ENCODE assay signal across 12 cellular contexts in genomic region chr2:99861376-99861760, GRCh38.
DNase-seq lines count a peak whose midpoint lies in the region; ATAC-seq, FAIRE-seq and TF ChIP-seq lines count a peak whose summit lies in the region.
"Had no signal": no experiment of that assay in that cellular context is flagged by ENCODE, and none has a peak within 500 bp of the region (broad histone marks: within the 10 kb centered on the region; RNA-seq: fewer than 3 reads in every experiment).

No MANE protein-coding gene starts in this region.

- peaks cover 3% of the 10 kb centered on the region for H3K27me3 ChIP-seq in mammary epithelial cell (ENCODE audit: insufficient read depth, low read length)

- TF ChIP-seq CTCF in mammary epithelial cell (conservative IDR thresholded peaks at IDR 0.05 in 1 of 2, IDR thresholded peaks at IDR 0.05 in 1 of 2; ENCODE audit: extremely low read depth in 1 of 2, insufficient read depth in 1 of 2, low read depth in 1 of 2, low read length in 2 of 2): no peak

- no peaks in the 10 kb centered on the region for H4K20me1 ChIP-seq in mammary epithelial cell (ENCODE audit: insufficient read depth, low read length)

- peak; percentile 9 for DNase-seq in GDM1 (lab: John Stamatoyannopoulos, UW)
- DNase-seq in SIG-M5 (lab: John Stamatoyannopoulos, UW): peak; percentile 43
- peak; percentile 50 for DNase-seq in germinal center (ENCODE audit: low spot score)
- DNase-seq in activated CD8-positive, alpha-beta memory T cell treated with anti-CD3 and anti-CD28 coated beads, Interleukin-2, amount 50 U/mL, for 4 hours: no peak
- no peak for DNase-seq in mammary epithelial cell
- DNase-seq in GM19239 (ENCODE audit: insufficient read length, low spot score): no peak
- DNase-seq: activated CD4-positive, alpha-beta T cell treated with anti-CD3 and anti-CD28 coated beads, Interleukin-2, amount 50 U/mL, for 1 hour; foreskin keratinocyte; GM23248 had no signal

- H3K9me3 ChIP-seq in mammary epithelial cell (replicated peaks; ENCODE audit: insufficient read depth, low read length): no peaks in the 10 kb centered on the region

- no peak for FAIRE-seq in GM19239 (lab: Jason Lieb, UNC)
- FAIRE-seq: colon had no signal

- intact Hi-C loops in mammary epithelial cell (cut with micrococcal nuclease): no loop called here

- in situ Hi-C loops in mammary epithelial cell (cut with MboI; ENCODE audit: low sequenced_read_pairs in 2 of 2): no loop called here

- H3K36me3 ChIP-seq in mammary epithelial cell (ENCODE audit: insufficient read depth, low read length): no peaks in the 10 kb centered on the region

- ATAC-seq in HG03378 (IDR thresholded peaks at IDR 0.05; ENCODE audit: unreplicated experiment) (peak; percentile 46), GM21825 (IDR thresholded peaks at IDR 0.05; ENCODE audit: unreplicated experiment) (no peak)
- ATAC-seq: foreskin keratinocyte had no signal

- no peak overlapping the region for H3K9ac ChIP-seq in mammary epithelial cell (ENCODE audit: insufficient read depth, low read length)
- H3K9ac ChIP-seq: GM23248 had no signal

- dilution Hi-C loops in mammary epithelial cell (cut with HindIII; ENCODE audit: low sequenced_read_pairs): no loop called here

- CTCF ChIA-PET in mammary epithelial cell (lab: Charles Lee; ENCODE audit: low non-redundant PET): no interaction called here

- H3K27ac ChIP-seq in mammary epithelial cell (ENCODE audit: insufficient read depth, low read depth, low read length): no peak overlapping the region
- H3K27ac ChIP-seq: foreskin keratinocyte, GM23248 had no signal

- WGBS in mammary epithelial cell (ENCODE audit: low coverage, missing lambda C conversion rate): 79% methylated on average over 2 of the region's 2 CpGs

- BruUV-seq in mammary epithelial cell (replicated peaks; lab: Mats Ljungman, UMichigan): no TSS peak

- H3K79me2 ChIP-seq in mammary epithelial cell (ENCODE audit: insufficient read depth, low read length): no peaks in the 10 kb centered on the region

- H3K4me2 ChIP-seq in mammary epithelial cell (ENCODE audit: insufficient read depth, low read depth, low read length): no peak overlapping the region

- no peak overlapping the region for H3K4me3 ChIP-seq in mammary epithelial cell (replicated peaks in 1 of 3; ENCODE audit: insufficient read depth in 1 of 3, low read depth in 2 of 3, low read length in 3 of 3)
- H3K4me3 ChIP-seq: GM23248 had no signal

- no peak overlapping the region for H2AFZ ChIP-seq in mammary epithelial cell (ENCODE audit: low read depth, low read length)
- H2AFZ ChIP-seq: GM23248 had no signal

- H3K4me1 ChIP-seq in mammary epithelial cell (ENCODE audit: insufficient read depth, low read length): no peaks in the 10 kb centered on the region
- H3K4me1 ChIP-seq: foreskin keratinocyte had no signal

Comparison
In these comparisons a context has a peak if more than half of its experiments do, and no peak if none do; other contexts are left out.
1. DNase-seq: peak in GDM1 (single experiment), SIG-M5 (single experiment) and germinal center (single experiment); none in activated CD8-positive, alpha-beta memory T cell treated with anti-CD3 and anti-CD28 coated beads, Interleukin-2, amount 50 U/mL, for 4 hours (single experiment), mammary epithelial cell (single experiment) and GM19239 (single experiment).